Comparison of ENCODE assay signal across 27 cellular contexts in genomic region chr2:79621755-79622154, GRCh38.
"Had no signal": no experiment of that assay in that cellular context is flagged by ENCODE, and none has a peak within 500 bp of the region (broad histone marks: within the 10 kb centered on the region; RNA-seq: fewer than 3 reads in every experiment).

No MANE protein-coding gene starts in this region.

- H3K4me3 ChIP-seq: neural progenitor cell, ovary, psoas muscle, skin epidermis, suprapubic skin, testis, tibial artery, transverse colon, upper lobe of right lung, uterus had no signal

- H3K36me3 ChIP-seq: neural progenitor cell, ovary, suprapubic skin, tibial artery, transverse colon, upper lobe of right lung, uterus had no signal

- H3K79me2 ChIP-seq: parathyroid adenoma had no signal

- ATAC-seq: naive thymus-derived CD4-positive, alpha-beta T cell; natural killer cell; psoas muscle; right cardiac atrium; sciatic nerve; stimulated activated memory B cell treated with anti-CD40 and anti-IgM and Interleukin-4, amounts not matched to agents 10 μg/mL and 1 μg/mL and 100 μg/mL, for 72 hours; stimulated activated naive CD8-positive, alpha-beta T cell treated with anti-CD3 and anti-CD28 coated beads, Interleukin-15, amount 100 ng/mL, for 72 hours; stimulated activated naive CD8-positive, alpha-beta T cell treated with anti-CD3 and anti-CD28 coated beads, Interleukin-15, Interleukin-2, amounts not matched to agents 100 U/mL and 50 U/mL, for 24 hours had no signal

- DNase-seq: naive thymus-derived CD4-positive, alpha-beta T cell; natural killer cell; occipital lobe; ovary; posterior cingulate gyrus; psoas muscle; right cardiac atrium; stimulated activated CD4-positive, alpha-beta T cell treated with anti-CD3 and anti-CD28 coated beads, Interleukin-15, amount 100 ng/mL, for 24 hours; stimulated activated CD4-positive, alpha-beta T cell treated with anti-CD3 and anti-CD28 coated beads, Interleukin-2, amount 100 ng/mL, for 24 hours; stimulated activated CD4-positive, alpha-beta T cell treated with anti-CD3 and anti-CD28 coated beads, Interleukin-2, amount 100 ng/mL, for 48 hours; stimulated activated CD4-positive, alpha-beta T cell treated with anti-CD3 and anti-CD28 coated beads, Interleukin-4, amount 100 ng/mL, for 4 hours; stimulated activated CD8-positive, alpha-beta memory T cell treated with anti-CD3 and anti-CD28 coated beads, Interleukin-4, amount 100 ng/mL, for 48 hours; stimulated activated naive CD4-positive, alpha-beta T cell; stimulated activated naive CD8-positive, alpha-beta T cell treated with anti-CD3 and anti-CD28 coated beads, Interleukin-15, amount 100 ng/mL, for 72 hours; stimulated activated naive CD8-positive, alpha-beta T cell treated with anti-CD3 and anti-CD28 coated beads, Interleukin-15, Interleukin-2, amounts not matched to agents 100 U/mL and 50 U/mL, for 24 hours; substantia nigra; testis; tibial artery; transverse colon; upper lobe of right lung; uterus had no signal

- H3K9me3 ChIP-seq: ovary, psoas muscle, suprapubic skin, testis, tibial artery, transverse colon, upper lobe of right lung, uterus had no signal

- H3K27ac ChIP-seq: neural progenitor cell, ovary, parathyroid adenoma, psoas muscle, skin epidermis, suprapubic skin, testis, tibial artery, transverse colon, upper lobe of right lung, uterus had no signal

- H2AFZ ChIP-seq: neural progenitor cell, parathyroid adenoma had no signal

- H3K4me1 ChIP-seq: neural progenitor cell, parathyroid adenoma, psoas muscle, suprapubic skin, testis, tibial artery, upper lobe of right lung, uterus had no signal

- H3K27me3 ChIP-seq: neural progenitor cell, ovary, suprapubic skin, testis, tibial artery, transverse colon, upper lobe of right lung, uterus had no signal

- H3K9ac ChIP-seq: neural progenitor cell, parathyroid adenoma had no signal

- H3K4me2 ChIP-seq: neural progenitor cell had no signal
